ENCODE assay signal across 26 cellular contexts in the genomic region with DNA sequence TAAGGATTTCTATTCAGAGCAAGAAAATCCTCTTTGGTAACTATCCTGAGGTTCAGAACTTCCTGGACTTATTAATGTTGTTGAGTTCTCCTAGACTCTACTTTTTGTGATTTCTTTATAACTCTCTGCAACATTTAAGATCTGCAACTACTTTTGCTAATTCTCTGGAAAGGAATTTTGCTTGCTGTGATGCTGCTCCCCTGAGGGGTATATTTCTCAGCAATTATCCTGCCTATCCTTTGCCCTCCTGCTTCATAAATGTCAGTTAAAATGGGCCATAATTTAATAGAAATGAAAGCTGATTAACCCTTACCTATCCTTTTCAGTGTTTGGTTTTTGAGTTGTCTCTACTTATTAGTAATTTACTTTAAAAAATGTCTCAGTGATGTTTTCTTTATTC.
"Had no signal": no experiment of that assay in that cellular context is flagged by ENCODE, and none has a peak within 500 bp of the region (broad histone marks: within the 10 kb centered on the region; RNA-seq: fewer than 3 reads in every experiment).

No MANE protein-coding gene starts in this region.

- H3K9me3 ChIP-seq: lower lobe of right lung, ovary, right atrium auricular region, right lobe of liver, stomach, testis, thyroid gland, transverse colon, upper lobe of left lung, vagina had no signal

- H3K4me1 Mint-ChIP-seq: immature natural killer cell; naive B cell; natural killer cell; stimulated activated naive B cell treated with anti-CD40 and anti-IgM and Interleukin-4, amounts not matched to agents 10 μg/mL and 1 μg/mL and 100 μg/mL, for 72 hours had no signal

- H3K27ac Mint-ChIP-seq: immature natural killer cell; naive B cell; natural killer cell; progenitor cell of endocrine pancreas; stimulated activated naive B cell treated with anti-CD40 and anti-IgM and Interleukin-4, amounts not matched to agents 10 μg/mL and 1 μg/mL and 100 μg/mL, for 72 hours had no signal

- H3K27me3 ChIP-seq: left lung, ovary, right atrium auricular region, right lobe of liver, stomach, testis, thyroid gland, transverse colon, upper lobe of left lung, vagina had no signal

- H3K4me3 ChIP-seq: left lung, lower lobe of right lung, ovary, right atrium auricular region, right lobe of liver, smooth muscle cell, stomach, testis, thyroid gland, transverse colon, upper lobe of left lung, vagina had no signal

- DNase-seq: hypothalamus; immature natural killer cell; left colon; lower lobe of right lung; mammary epithelial cell; mesenchymal stem cell; naive B cell; natural killer cell; ovary; right lobe of liver; stimulated activated CD4-positive, alpha-beta T cell treated with anti-CD3 and anti-CD28 coated beads, Interleukin-12 subunit alpha, Interleukin-12 subunit beta, amount 100 ng/mL, for 4 hours; stimulated activated CD4-positive, alpha-beta T cell treated with anti-CD3 and anti-CD28 coated beads, Interleukin-15, amount 100 ng/mL, for 24 hours; stimulated activated CD4-positive, alpha-beta T cell treated with anti-CD3 and anti-CD28 coated beads, Interleukin-2, amount 100 ng/mL, for 24 hours; stimulated activated CD4-positive, alpha-beta T cell treated with anti-CD3 and anti-CD28 coated beads, Interleukin-4, amount 100 ng/mL, for 1 hour; stimulated activated naive B cell treated with anti-CD40 and anti-IgM and Interleukin-4, amounts not matched to agents 10 μg/mL and 1 μg/mL and 100 μg/mL, for 72 hours; stimulated activated naive CD8-positive, alpha-beta T cell treated with anti-CD3 and anti-CD28 coated beads, Interleukin-15, Interleukin-2, amounts not matched to agents 100 U/mL and 50 U/mL, for 24 hours; stomach; testis; thyroid gland; transverse colon had no signal

- H3K36me3 ChIP-seq: left lung, lower lobe of right lung, ovary, right atrium auricular region, right lobe of liver, stomach, thyroid gland, transverse colon, upper lobe of left lung, vagina had no signal

- H3K36me3 Mint-ChIP-seq: immature natural killer cell; naive B cell; stimulated activated naive B cell treated with anti-CD40 and anti-IgM and Interleukin-4, amounts not matched to agents 10 μg/mL and 1 μg/mL and 100 μg/mL, for 72 hours had no signal

- ATAC-seq: left colon; left lung; lower lobe of right lung; natural killer cell; right lobe of liver; stimulated activated naive B cell treated with anti-CD40 and anti-IgM and Interleukin-4, amounts not matched to agents 10 μg/mL and 1 μg/mL and 100 μg/mL, for 72 hours; stimulated activated naive CD8-positive, alpha-beta T cell treated with anti-CD3 and anti-CD28 coated beads, Interleukin-15, Interleukin-2, amounts not matched to agents 100 U/mL and 50 U/mL, for 24 hours had no signal

- H3K27ac ChIP-seq: left lung, lower lobe of right lung, ovary, right atrium auricular region, right lobe of liver, stomach, testis, thyroid gland, transverse colon, upper lobe of left lung, vagina had no signal

- H3K27me3 Mint-ChIP-seq: naive B cell; progenitor cell of endocrine pancreas; stimulated activated naive B cell treated with anti-CD40 and anti-IgM and Interleukin-4, amounts not matched to agents 10 μg/mL and 1 μg/mL and 100 μg/mL, for 72 hours had no signal

- H3K4me3 Mint-ChIP-seq: immature natural killer cell; natural killer cell; stimulated activated naive B cell treated with anti-CD40 and anti-IgM and Interleukin-4, amounts not matched to agents 10 μg/mL and 1 μg/mL and 100 μg/mL, for 72 hours had no signal

- H3K4me1 ChIP-seq: left lung, lower lobe of right lung, right atrium auricular region, right lobe of liver, stomach, testis, thyroid gland, transverse colon, upper lobe of left lung, vagina had no signal
